In the genomic region with DNA sequence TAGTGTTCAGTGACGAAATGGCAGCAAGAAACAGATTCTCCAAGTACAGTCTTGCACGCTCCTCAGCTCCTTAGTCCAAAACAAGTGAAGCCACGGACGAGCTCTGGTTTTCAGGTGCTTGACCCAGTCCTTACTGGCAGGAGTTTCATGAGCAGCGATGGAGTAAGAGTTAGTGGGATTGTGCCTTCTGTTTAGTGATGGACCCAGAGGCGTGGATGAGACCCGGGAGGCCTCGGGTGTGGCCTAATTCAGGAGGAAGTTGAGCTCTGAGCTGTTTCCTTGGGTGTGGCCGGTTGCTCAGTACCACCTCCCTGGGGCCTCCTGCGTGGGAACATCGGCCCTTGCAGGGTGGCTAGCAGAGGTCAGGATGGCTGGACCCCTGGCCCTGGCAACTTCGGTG, we compare ENCODE assay signal across 8 cellular contexts. TPM values are rescaled to one million over a fixed set of nuclear protein-coding genes. Genes with fewer than 3 reads are reported as not detected.
DNase-seq lines count a peak whose midpoint lies in the region; ATAC-seq, FAIRE-seq and TF ChIP-seq lines count a peak whose summit lies in the region.

No MANE protein-coding gene starts in this region.

- H3K4me1 ChIP-seq in heart left ventricle (peaks cover 0 to 8% (median 0%) of the 10 kb centered on the region in 12 donors), subcutaneous abdominal adipose tissue (ENCODE audit: control insufficient read depth in 5 of 5, insufficient read depth in 5 of 5, low read length in 5 of 5) (peaks cover 0 to 10% (median 6%) of the 10 kb centered on the region in 5 donors)

- FAIRE-seq in RCC 7860 (lab: Jason Lieb, UNC) = no peak

- no peak for TF ChIP-seq POLR2A in heart left ventricle (IDR thresholded peaks at IDR 0.05)

- H3K36me3 ChIP-seq in heart left ventricle (no peaks in the 10 kb centered on the region), subcutaneous abdominal adipose tissue (ENCODE audit: control insufficient read depth in 5 of 5, insufficient read depth in 5 of 5, low read length in 5 of 5) (no peaks in the 10 kb centered on the region)

- H3K9me3 ChIP-seq in heart left ventricle (no peaks in the 10 kb centered on the region), subcutaneous abdominal adipose tissue (ENCODE audit: control insufficient read depth in 5 of 5, low read length in 5 of 5) (no peaks in the 10 kb centered on the region)

- H3K27ac ChIP-seq in VCaP (no peak overlapping the region), heart left ventricle (no peak overlapping the region), subcutaneous abdominal adipose tissue (ENCODE audit: low read depth, low read length) (no peak overlapping the region)

- H3K4me1 Mint-ChIP-seq in mesothelial cell of epicardium = peaks cover 17% of the 10 kb centered on the region

- H3K36me3 Mint-ChIP-seq in mesothelial cell of epicardium = no peaks in the 10 kb centered on the region

- H3K27ac Mint-ChIP-seq in mesothelial cell of epicardium = no peak overlapping the region

- peak; percentile 56 for ATAC-seq in GM19452 (IDR thresholded peaks at IDR 0.05; ENCODE audit: unreplicated experiment)
- peak; percentile 47 for ATAC-seq in HG03108 (IDR thresholded peaks at IDR 0.05; ENCODE audit: unreplicated experiment)
- peak; percentile 20 to 81 (median 69) for ATAC-seq in heart left ventricle

- DNase-seq in heart left ventricle = peak in 3 of 5 donors; percentile 18 to 45 (median 26)
- no peak for DNase-seq in RCC 7860 (ENCODE audit: low spot score)
- DNase-seq in mesothelial cell of epicardium (ENCODE audit: low spot score in 2 of 2, unreplicated experiment in 2 of 2) = no peak
- DNase-seq in NCI-H1694 (lab: John Stamatoyannopoulos, UW) = no peak

- intact Hi-C loops in heart left ventricle (cut with DNase I) = no loop called here

- H3K27me3 ChIP-seq in heart left ventricle (peaks cover 0 to 7% (median 0%) of the 10 kb centered on the region in 9 donors), subcutaneous abdominal adipose tissue (ENCODE audit: control insufficient read depth in 5 of 5, insufficient read depth in 4 of 5, low read length in 5 of 5) (no peaks in the 10 kb centered on the region)

- no peaks in the 10 kb centered on the region for H3K9me3 Mint-ChIP-seq in mesothelial cell of epicardium

- H3K27me3 Mint-ChIP-seq in mesothelial cell of epicardium (ENCODE audit: low read depth) = no peaks in the 10 kb centered on the region

- H3K4me3 ChIP-seq in heart left ventricle (peak overlapping the region in 5 of 12 donors; percentile 14 to 49 (median 21)), subcutaneous abdominal adipose tissue (ENCODE audit: low read depth in 1 of 5, low read length in 5 of 5) (peak overlapping the region in 4 of 5 donors; percentile 11 to 50 (median 40))

- H3K4me3 Mint-ChIP-seq in mesothelial cell of epicardium = no peak overlapping the region

- TF ChIP-seq CTCF in VCaP (conservative IDR thresholded peaks at IDR 0.05) = peak; percentile 48
- no peak for TF ChIP-seq CTCF in heart left ventricle (IDR thresholded peaks at IDR 0.05)
- TF ChIP-seq CTCF in mesothelial cell of epicardium (IDR thresholded peaks at IDR 0.05; ENCODE audit: unreplicated experiment) = no peak

- H3K9ac ChIP-seq in subcutaneous abdominal adipose tissue (ENCODE audit: low read length in 5 of 5) = no peak overlapping the region

- WGBS in heart left ventricle, 4 donors = 60 to 71% (median 68%) methylated on average over 12 of the region's 12 CpGs

RNA-seq across cellular contexts. Expression of a gene that starts 52.0 kb away (rescaled TPM):
- total RNA-seq in heart left ventricle (1 to 10 TPM in 2 of 9 donors, under 1 TPM in 7; 0.22 to 1.4 (median 0.50) TPM), mesothelial cell of epicardium (1.3 to 2.3 TPM (median 1.3 TPM) in 3 replicates)
- polyA plus RNA-seq in heart left ventricle = under 1 TPM; 0.23 to 0.28 TPM

Comparison
In these comparisons a context has a peak if more than half of its experiments do, and no peak if none do; other contexts are left out.
1. DNase-seq: peak in heart left ventricle (3 of 5); none in RCC 7860 (single experiment), mesothelial cell of epicardium (0 of 2) and NCI-H1694 (single experiment).
2. Peak in every context shown above with its lines, with median percentiles within 50 percentile points of each other: ATAC-seq.